ENCODE assay signal across 17 cellular contexts in the genomic region with DNA sequence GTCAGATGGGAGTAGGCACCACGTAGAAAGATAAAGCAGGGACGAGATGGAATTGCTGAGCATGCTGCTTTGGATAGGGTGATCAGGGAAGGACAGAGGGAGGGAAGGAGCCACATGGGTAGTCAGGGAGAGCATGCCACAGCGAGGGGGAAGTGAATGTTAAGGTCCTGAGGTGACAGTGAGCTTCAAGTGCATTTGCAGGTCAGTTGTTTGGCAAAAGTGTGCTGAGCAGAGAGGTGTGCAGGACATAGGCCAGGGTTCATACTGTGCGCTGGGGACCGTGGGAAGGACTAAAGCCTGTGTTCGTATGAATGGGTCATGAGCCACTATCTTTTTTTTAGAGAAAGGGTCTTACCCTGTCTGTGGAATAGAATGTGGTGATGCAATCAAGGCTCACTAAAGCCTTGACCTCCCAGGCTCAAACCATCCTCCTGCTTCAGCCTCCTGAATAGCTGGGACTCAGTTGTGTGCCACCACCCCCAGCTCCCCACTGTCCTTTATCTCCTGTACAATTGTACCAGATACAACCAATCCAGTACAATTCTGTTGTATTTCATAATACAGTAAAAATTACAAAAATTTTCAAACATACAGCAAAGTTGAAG.
DNase-seq lines count a peak whose midpoint lies in the region; ATAC-seq, FAIRE-seq and TF ChIP-seq lines count a peak whose summit lies in the region.
"Had no signal": no experiment of that assay in that cellular context is flagged by ENCODE, and none has a peak within 500 bp of the region (broad histone marks: within the 10 kb centered on the region; RNA-seq: fewer than 3 reads in every experiment).

No MANE protein-coding gene starts in this region.

- POLR2A ChIA-PET in activated CD4-positive, alpha-beta T cell treated with anti-CD3 and anti-CD28 coated beads, Interleukin-2, amount 10 ng/mL, durations not matched to agents 7 days and 5 days (lab: Charles Lee), result no interaction called here
- POLR2A ChIA-PET in HepG2 (lab: Yijun Ruan, JAX), result interaction anchor here (3.9 kb wide), 1 partner anchor 15 kb away, joined by 29 read pairs; no protein-coding TSS in a partner anchor
- POLR2A ChIA-PET in GM10248 (lab: Yijun Ruan, JAX), result no interaction called here

- FAIRE-seq in HepG2 (lab: Jason Lieb, UNC) (no peak), kidney (lab: Jason Lieb, UNC) (no peak)

- DNase-seq in activated CD4-positive, alpha-beta T cell treated with anti-CD3 and anti-CD28 coated beads, Interleukin-2, amount 10 ng/mL, durations not matched to agents 7 days and 5 days, result no peak
- DNase-seq in activated CD4-positive, alpha-beta T cell treated with anti-CD3 and anti-CD28 coated beads, Interleukin-2, amount 50 U/mL, for 48 hours, result no peak
- no peak for DNase-seq in HepG2 (ENCODE audit: low spot score)
- DNase-seq in right lobe of liver, result no peak
- DNase-seq in kidney, result peak; percentile 12
- no peak for DNase-seq in type B pancreatic cell (ENCODE audit: extremely low spot score, unreplicated experiment)
- no peak for DNase-seq in GM10248 (ENCODE audit: extremely low spot score)
- no peak for DNase-seq in sciatic nerve (ENCODE audit: low spot score)
- DNase-seq: CD4-positive, alpha-beta memory T cell; DMS153; DMS79; GDM1; GOT3; H7 had no signal

- WGBS in HepG2 (ENCODE audit: low lambda C conversion rate), result 85% methylated on average over 6 of the region's 6 CpGs
- WGBS in right lobe of liver (ENCODE audit: insufficient coverage, low coverage, low lambda C conversion rate, missing lambda C conversion rate), result 89% methylated on average over 5 of the region's 6 CpGs

- BruUV-seq in HepG2 (replicated peaks; lab: Mats Ljungman, UMichigan), result no TSS peak

- TF ChIP-seq EP300 in HepG2 (IDR thresholded peaks at IDR 0.05; ENCODE audit: low read depth in 2 of 2, low read length in 2 of 2) (no peak), HepG2 (CRISPR knock-in tag; IDR thresholded peaks at IDR 0.05; ENCODE audit: borderline replicate concordance) (no peak)

- H3K4me3 Mint-ChIP-seq in activated CD4-positive, alpha-beta T cell treated with anti-CD3 and anti-CD28 coated beads, Interleukin-2, amount 10 ng/mL, durations not matched to agents 7 days and 5 days, result no peak overlapping the region
- no peak overlapping the region for H3K4me3 Mint-ChIP-seq in type B pancreatic cell
- H3K4me3 Mint-ChIP-seq: CD14-positive monocyte; CD4-positive, alpha-beta memory T cell had no signal

- H3K9me3 Mint-ChIP-seq in activated CD4-positive, alpha-beta T cell treated with anti-CD3 and anti-CD28 coated beads, Interleukin-2, amount 10 ng/mL, durations not matched to agents 7 days and 5 days, result no peaks in the 10 kb centered on the region
- H3K9me3 Mint-ChIP-seq in type B pancreatic cell, result no peaks in the 10 kb centered on the region
- H3K9me3 Mint-ChIP-seq: CD4-positive, alpha-beta memory T cell had no signal

- in situ Hi-C loops in HepG2 (cut with HindIII; ENCODE audit: extremely low pct_ligation_motif_present, low pct_unique_long_range_greater_than_20kb), result no loop called here

- TF ChIP-seq CTCF in HepG2 (CRISPR knock-in tag; IDR thresholded peaks at IDR 0.05) (no peak), right lobe of liver (IDR thresholded peaks at IDR 0.05) (no peak), kidney (IDR thresholded peaks at IDR 0.05; ENCODE audit: borderline replicate concordance, extremely low read depth, insufficient read depth) (no peak), type B pancreatic cell (conservative IDR thresholded peaks at IDR 0.05) (no peak), GM10248 (IDR thresholded peaks at IDR 0.05; ENCODE audit: control extremely low read depth, extremely low read depth, low read depth, missing control alignments) (no peak)

- ATAC-seq in HepG2 (no peak), right lobe of liver (no peak), sciatic nerve (no peak)

- H3K4me3 ChIP-seq in HepG2 (replicated peaks in 1 of 3; ENCODE audit: insufficient read depth in 1 of 3, low read depth in 2 of 3, low read length in 3 of 3) (no peak overlapping the region), right lobe of liver (no peak overlapping the region), kidney (ENCODE audit: low read length in 2 of 2) (no peak overlapping the region)
- H3K4me3 ChIP-seq: BLaER1 had no signal

- H3K36me3 ChIP-seq in HepG2 (replicated peaks in 1 of 2; ENCODE audit: control insufficient read depth in 1 of 2, insufficient read depth in 2 of 2, low read length in 2 of 2) (peaks cover 2 to 5% of the 10 kb centered on the region in 2 experiments; a peak in 4 of 5 replicates), right lobe of liver (no peaks in the 10 kb centered on the region), kidney (ENCODE audit: control insufficient read depth in 1 of 2, insufficient read depth in 2 of 2, low read length in 2 of 2) (peaks cover 0 to 3% of the 10 kb centered on the region in 2 donors)

- H4K20me1 ChIP-seq in HepG2 (ENCODE audit: insufficient read depth, low read length), result no peaks in the 10 kb centered on the region

- H3K27ac ChIP-seq in HepG2 (ENCODE audit: extremely low read length, insufficient read depth, low read length) (peak overlapping the region; percentile 86), right lobe of liver (no peak overlapping the region), kidney (ENCODE audit: low read depth in 2 of 2, low read length in 2 of 2) (no peak overlapping the region)
- H3K27ac ChIP-seq: 22Rv1, BLaER1 had no signal

- H3K9me3 ChIP-seq in HepG2 (ENCODE audit: low read length) (no peaks in the 10 kb centered on the region), right lobe of liver (no peaks in the 10 kb centered on the region), kidney (ENCODE audit: control insufficient read depth in 1 of 2, low read length in 2 of 2) (no peaks in the 10 kb centered on the region)
- H3K9me3 ChIP-seq: BLaER1 had no signal

- no peak overlapping the region for H2AFZ ChIP-seq in HepG2 (ENCODE audit: low read length)

- no peak for TF ChIP-seq RAD21 in HepG2 (CRISPR knock-in tag; IDR thresholded peaks at IDR 0.05)

- H3K9ac ChIP-seq in HepG2 (ENCODE audit: insufficient read depth, low read depth, low read length), result no peak overlapping the region
- no peak overlapping the region for H3K9ac ChIP-seq in kidney (ENCODE audit: low read length in 2 of 2)
- H3K9ac ChIP-seq: BLaER1 had no signal

- no peaks in the 10 kb centered on the region for H3K79me2 ChIP-seq in HepG2 (ENCODE audit: insufficient read depth, low read length)

- intact Hi-C loops in HepG2 (cut with micrococcal nuclease; ENCODE audit: unreplicated experiment) (no loop called here), right lobe of liver (cut with DNase I) (no loop called here), kidney (cut with DNase I) (no loop called here), sciatic nerve (cut with DNase I) (no loop called here)

- H3K36me3 Mint-ChIP-seq in activated CD4-positive, alpha-beta T cell treated with anti-CD3 and anti-CD28 coated beads, Interleukin-2, amount 10 ng/mL, durations not matched to agents 7 days and 5 days (ENCODE audit: low read depth), result no peaks in the 10 kb centered on the region
- H3K36me3 Mint-ChIP-seq in type B pancreatic cell, result peaks cover 5% of the 10 kb centered on the region

- H3K4me1 Mint-ChIP-seq in activated CD4-positive, alpha-beta T cell treated with anti-CD3 and anti-CD28 coated beads, Interleukin-2, amount 10 ng/mL, durations not matched to agents 7 days and 5 days, result no peaks in the 10 kb centered on the region
- peaks cover 38% of the 10 kb centered on the region for H3K4me1 Mint-ChIP-seq in type B pancreatic cell (ENCODE audit: unreplicated experiment)
- H3K4me1 Mint-ChIP-seq: CD14-positive monocyte had no signal

- H3K27me3 Mint-ChIP-seq in activated CD4-positive, alpha-beta T cell treated with anti-CD3 and anti-CD28 coated beads, Interleukin-2, amount 10 ng/mL, durations not matched to agents 7 days and 5 days, result no peaks in the 10 kb centered on the region
- H3K27me3 Mint-ChIP-seq in type B pancreatic cell, result no peaks in the 10 kb centered on the region
- H3K27me3 Mint-ChIP-seq: CD4-positive, alpha-beta memory T cell had no signal

- CTCF ChIA-PET in activated CD4-positive, alpha-beta T cell treated with anti-CD3 and anti-CD28 coated beads, Interleukin-2, amount 10 ng/mL, durations not matched to agents 7 days and 5 days (lab: Charles Lee), result interaction anchor here (1.2 kb wide), 1 partner anchor 148 kb away, joined by 3 read pairs; no protein-coding TSS in a partner anchor
- CTCF ChIA-PET in HepG2 (lab: Yijun Ruan, JAX; ENCODE audit: low intra/inter-chr PET ratio, low total read pairs) (no interaction called here), GM10248 (lab: Yijun Ruan, JAX) (interaction anchor here (0.9 to 1.1 kb wide), 2 partner anchors 11 kb away, joined by 3 read pairs; no protein-coding TSS in a partner anchor)

- H3K27ac Mint-ChIP-seq in activated CD4-positive, alpha-beta T cell treated with anti-CD3 and anti-CD28 coated beads, Interleukin-2, amount 10 ng/mL, durations not matched to agents 7 days and 5 days, result peak overlapping the region; percentile 10
- peak overlapping the region; percentile 7 for H3K27ac Mint-ChIP-seq in type B pancreatic cell
- H3K27ac Mint-ChIP-seq: CD14-positive monocyte; CD4-positive, alpha-beta memory T cell had no signal

- TF ChIP-seq POLR2A in HepG2 (IDR thresholded peaks at IDR 0.05; ENCODE audit: insufficient read depth in 1 of 2, low read depth in 2 of 2, low read length in 2 of 2), result no peak
- no peak for TF ChIP-seq POLR2A in right lobe of liver (IDR thresholded peaks at IDR 0.05)

- H3K4me1 ChIP-seq in HepG2 (ENCODE audit: insufficient read depth, low read length), result peaks cover 87% of the 10 kb centered on the region
- H3K4me1 ChIP-seq in right lobe of liver, result no peaks in the 10 kb centered on the region
- H3K4me1 ChIP-seq in kidney (ENCODE audit: control insufficient read depth in 1 of 2, insufficient read depth in 1 of 2, low read depth in 1 of 2, low read length in 2 of 2), result peaks cover 7 to 12% of the 10 kb centered on the region in 2 donors
- H3K4me1 ChIP-seq: BLaER1 had no signal

- H3K4me2 ChIP-seq in HepG2 (ENCODE audit: low read depth, low read length), result no peak overlapping the region
- H3K4me2 ChIP-seq: BLaER1 had no signal

- H3K27me3 ChIP-seq in HepG2 (ENCODE audit: control insufficient read depth in 1 of 2, insufficient read depth in 2 of 2, low read length in 2 of 2) (no peaks in the 10 kb centered on the region), right lobe of liver (no peaks in the 10 kb centered on the region)
- H3K27me3 ChIP-seq: BLaER1 had no signal

TF ChIP-seq in HepG2, 621 proteins besides CTCF, POLR2A, EP300 and RAD21 (continues in another document):
- TF ChIP-seq, protein P1, sequence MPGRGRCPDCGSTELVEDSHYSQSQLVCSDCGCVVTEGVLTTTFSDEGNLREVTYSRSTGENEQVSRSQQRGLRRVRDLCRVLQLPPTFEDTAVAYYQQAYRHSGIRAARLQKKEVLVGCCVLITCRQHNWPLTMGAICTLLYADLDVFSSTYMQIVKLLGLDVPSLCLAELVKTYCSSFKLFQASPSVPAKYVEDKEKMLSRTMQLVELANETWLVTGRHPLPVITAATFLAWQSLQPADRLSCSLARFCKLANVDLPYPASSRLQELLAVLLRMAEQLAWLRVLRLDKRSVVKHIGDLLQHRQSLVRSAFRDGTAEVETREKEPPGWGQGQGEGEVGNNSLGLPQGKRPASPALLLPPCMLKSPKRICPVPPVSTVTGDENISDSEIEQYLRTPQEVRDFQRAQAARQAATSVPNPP (CRISPR knock-in tag; IDR thresholded peaks at IDR 0.05), result no peak
- peak; percentile 44; the same call in 1 of the 2 replicates for TF ChIP-seq RARA (CRISPR knock-in tag; IDR thresholded peaks at IDR 0.05)
